In genomic region chr11:23569134-23569533, GRCh38 we compare ENCODE assay signal across 14 cellular contexts.
DNase-seq lines count a peak whose midpoint lies in the region; ATAC-seq lines count a peak whose summit lies in the region.
"Had no signal": no experiment of that assay in that cellular context is flagged by ENCODE, and none has a peak within 500 bp of the region (broad histone marks: within the 10 kb centered on the region; RNA-seq: fewer than 3 reads in every experiment).

No MANE protein-coding gene starts in this region.

- ATAC-seq in GM18508 (IDR thresholded peaks at IDR 0.05; ENCODE audit: insufficient read depth, unreplicated experiment), result peak; percentile 29
- peak; percentile 12 for ATAC-seq in GM21529 (IDR thresholded peaks at IDR 0.05; ENCODE audit: unreplicated experiment)
- ATAC-seq in HG03045 (IDR thresholded peaks at IDR 0.05; ENCODE audit: unreplicated experiment), result peak; percentile 37
- ATAC-seq in HG02852 (IDR thresholded peaks at IDR 0.05; ENCODE audit: unreplicated experiment), result no peak
- no peak for ATAC-seq in HG02588 (IDR thresholded peaks at IDR 0.05; ENCODE audit: unreplicated experiment)
- ATAC-seq: CD8-positive, alpha-beta T cell had no signal

- DNase-seq in NCI-H526 treated with DMSO at 0.1 percent for 48 hours (lab: John Stamatoyannopoulos, UW) (peak; percentile 36), Kasumi-1 (lab: John Stamatoyannopoulos, UW) (no peak), H4 (ENCODE audit: low spot score) (no peak)
- DNase-seq: ACHN; activated CD4-positive, CD25-positive, alpha-beta regulatory T cell; naive thymus-derived CD4-positive, alpha-beta T cell; SHP77 treated with DMSO at 0.1 percent for 48 hours; stimulated activated naive B cell treated with anti-CD40 and anti-IgM and Interleukin-4, amounts not matched to agents 10 μg/mL and 1 μg/mL and 100 μg/mL, for 72 hours had no signal

Comparison
In these comparisons a context has a peak if more than half of its experiments do, and no peak if none do; other contexts are left out.
1. ATAC-seq: peak in GM18508 (single experiment), GM21529 (single experiment) and HG03045 (single experiment); none in HG02852 (single experiment) and HG02588 (single experiment).